In the genomic region with DNA sequence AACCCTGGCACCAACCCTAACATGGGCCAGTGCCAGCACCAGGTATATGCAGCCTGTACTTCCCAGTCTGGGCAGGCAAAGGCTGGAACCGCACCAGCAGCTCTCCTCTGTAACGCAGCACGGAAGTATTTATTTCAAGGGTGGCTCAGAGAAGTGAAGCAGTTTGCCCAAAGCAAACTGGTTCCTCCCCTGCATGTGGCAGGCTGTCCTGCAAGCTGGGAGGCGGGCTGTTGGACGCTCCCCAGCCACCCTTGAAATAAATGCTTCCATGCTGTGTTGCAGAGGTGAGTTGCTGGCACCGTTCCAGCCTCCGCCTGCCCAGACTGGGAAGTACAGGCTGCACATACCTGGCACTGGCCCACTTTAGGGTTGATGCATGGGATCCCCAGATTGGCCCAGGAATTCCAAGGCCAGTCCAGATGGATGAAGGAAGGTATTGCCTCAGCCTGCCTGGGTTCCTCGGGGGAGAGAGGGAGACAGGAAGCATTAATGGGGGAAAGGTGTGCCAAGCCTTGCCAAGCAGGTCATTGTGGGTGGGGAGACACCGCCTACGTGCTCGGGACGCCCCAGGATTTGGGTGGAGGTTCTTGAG, we compare ENCODE assay signal across 11 cellular contexts. TPM values are rescaled to one million over a fixed set of nuclear protein-coding genes. Genes with fewer than 3 reads are reported as not detected.
DNase-seq lines count a peak whose midpoint lies in the region; ATAC-seq, FAIRE-seq and TF ChIP-seq lines count a peak whose summit lies in the region.
"Had no signal": no experiment of that assay in that cellular context is flagged by ENCODE, and none has a peak within 500 bp of the region (broad histone marks: within the 10 kb centered on the region; RNA-seq: fewer than 3 reads in every experiment).

No MANE protein-coding gene starts in this region.

- H4K20me1 ChIP-seq in HCT116 (ENCODE audit: insufficient read depth) (no peaks in the 10 kb centered on the region), endothelial cell of umbilical vein (replicated peaks; ENCODE audit: control insufficient read depth, extremely low read depth, insufficient read depth, low read length) (no peaks in the 10 kb centered on the region)

- peak overlapping the region in 1 of 2 experiments; percentile 17; a peak in 1 of 4 replicates for H3K4me3 ChIP-seq in HCT116 (replicated peaks in 1 of 2; ENCODE audit: low read depth in 1 of 2, low read length in 2 of 2)
- no peak overlapping the region for H3K4me3 ChIP-seq in endothelial cell of umbilical vein (replicated peaks in 1 of 3; ENCODE audit: insufficient read depth in 1 of 3, low read depth in 1 of 3, low read length in 3 of 3)
- no peak overlapping the region for H3K4me3 ChIP-seq in prostate gland
- no peak overlapping the region for H3K4me3 ChIP-seq in tibial artery

- H3K9me3 ChIP-seq in HCT116 (ENCODE audit: control insufficient read depth in 1 of 2, insufficient read depth in 1 of 2, low read depth in 1 of 2, low read length in 2 of 2) (no peaks in the 10 kb centered on the region), endothelial cell of umbilical vein (replicated peaks; ENCODE audit: control insufficient read depth, insufficient read depth, low read length) (no peaks in the 10 kb centered on the region), prostate gland (no peaks in the 10 kb centered on the region), tibial artery (no peaks in the 10 kb centered on the region)

- no peaks in the 10 kb centered on the region for H3K27me3 ChIP-seq in HCT116 (ENCODE audit: insufficient read depth, low read length)
- no peaks in the 10 kb centered on the region for H3K27me3 ChIP-seq in endothelial cell of umbilical vein (ENCODE audit: control insufficient read depth in 2 of 2, insufficient read depth in 2 of 2, low read length in 2 of 2)
- no peaks in the 10 kb centered on the region for H3K27me3 ChIP-seq in prostate gland (replicated peaks; ENCODE audit: insufficient read depth)
- no peaks in the 10 kb centered on the region for H3K27me3 ChIP-seq in tibial artery

- no peak for DNase-seq in HCT116 (ENCODE audit: low read depth, low spot score)
- peak; percentile 84 for DNase-seq in NCI-H345 (lab: John Stamatoyannopoulos, UW)
- no peak for DNase-seq in endothelial cell of umbilical vein (ENCODE audit: low read depth, low spot score)
- peak; percentile 88 for DNase-seq in prostate gland (ENCODE audit: low spot score)
- no peak for DNase-seq in tibial artery
- DNase-seq in progenitor cell of endocrine pancreas (ENCODE audit: low spot score, unreplicated experiment): no peak
- DNase-seq: activated B cell treated with CpG ODN at 0.5 μM for 24 hours; stimulated activated CD4-positive, alpha-beta T cell treated with anti-CD3 and anti-CD28 coated beads, Interleukin-2, amount 100 ng/mL, for 48 hours had no signal

- ATAC-seq in HCT116 (peak; percentile 66), HG03139 (IDR thresholded peaks at IDR 0.05; ENCODE audit: unreplicated experiment) (no peak), GM18873 (IDR thresholded peaks at IDR 0.05; ENCODE audit: low FRiP score, unreplicated experiment) (no peak)

- dilution Hi-C loops in endothelial cell of umbilical vein (cut with MboI; ENCODE audit: extremely low pct_ligation_motif_present, low sequenced_read_pairs): no loop called here

- H3K9me2 ChIP-seq in HCT116 (ENCODE audit: insufficient read depth): no peaks in the 10 kb centered on the region

- WGBS in prostate gland: 39% methylated on average over 12 of the region's 12 CpGs

- TF ChIP-seq CTCF in HCT116 (IDR thresholded peaks at IDR 0.05 in 2 of 3, conservative IDR thresholded peaks at IDR 0.05 in 1 of 3; ENCODE audit: borderline replicate concordance in 1 of 3, insufficient read depth in 1 of 3, low read depth in 2 of 3, low read length in 2 of 3) (no peak), endothelial cell of umbilical vein (IDR thresholded peaks at IDR 0.05; ENCODE audit: extremely low read depth in 1 of 2, insufficient read depth in 1 of 2, low read depth in 1 of 2, low read length in 2 of 2) (no peak), prostate gland (IDR thresholded peaks at IDR 0.05) (peak in 1 of 4 experiments; percentile 3), tibial artery (IDR thresholded peaks at IDR 0.05) (no peak), progenitor cell of endocrine pancreas (IDR thresholded peaks at IDR 0.05; ENCODE audit: unreplicated experiment) (no peak)

- H3K27ac Mint-ChIP-seq in progenitor cell of endocrine pancreas: no peak overlapping the region
- H3K27ac Mint-ChIP-seq: activated B cell treated with CpG ODN at 0.5 μM for 24 hours, brain had no signal

- no peak for TF ChIP-seq RAD21 in HCT116 (IDR thresholded peaks at IDR 0.05; ENCODE audit: low read depth)

- H3K9me3 Mint-ChIP-seq in progenitor cell of endocrine pancreas (ENCODE audit: low read depth): no peaks in the 10 kb centered on the region
- H3K9me3 Mint-ChIP-seq: activated B cell treated with CpG ODN at 0.5 μM for 24 hours, brain had no signal

- H3K4me2 ChIP-seq in HCT116 (ENCODE audit: low read length) (peak overlapping the region; percentile 68), endothelial cell of umbilical vein (ENCODE audit: insufficient read depth, low read length) (peak overlapping the region; percentile 40)

- no peaks in the 10 kb centered on the region for H3K36me3 ChIP-seq in HCT116 (ENCODE audit: control insufficient read depth in 1 of 2, insufficient read depth in 2 of 2, low read length in 2 of 2)
- no peaks in the 10 kb centered on the region for H3K36me3 ChIP-seq in endothelial cell of umbilical vein (ENCODE audit: control insufficient read depth in 2 of 2, extremely low read depth in 1 of 2, insufficient read depth in 2 of 2, low read length in 2 of 2)
- no peaks in the 10 kb centered on the region for H3K36me3 ChIP-seq in prostate gland
- no peaks in the 10 kb centered on the region for H3K36me3 ChIP-seq in tibial artery

- H3K4me1 Mint-ChIP-seq in progenitor cell of endocrine pancreas (ENCODE audit: low read depth): no peaks in the 10 kb centered on the region

- intact Hi-C loops in HCT116 (cut with micrococcal nuclease): no loop called here
- intact Hi-C loops in endothelial cell of umbilical vein (cut with micrococcal nuclease): no loop called here
- intact Hi-C loops in prostate gland (cut with DNase I): no loop called here
- intact Hi-C loops in tibial artery (cut with DNase I; ENCODE audit: low total_unique reads): no loop called here

- H3K4me3 Mint-ChIP-seq in progenitor cell of endocrine pancreas (ENCODE audit: low read depth): no peak overlapping the region
- H3K4me3 Mint-ChIP-seq: activated B cell treated with CpG ODN at 0.5 μM for 24 hours, brain had no signal

- no peak for TF ChIP-seq POLR2A in HCT116 (IDR thresholded peaks at IDR 0.05; ENCODE audit: borderline replicate concordance, extremely low read depth, insufficient read depth, insufficient read length)
- no peak for TF ChIP-seq POLR2A in endothelial cell of umbilical vein (IDR thresholded peaks at IDR 0.05; ENCODE audit: low read depth, low read length)
- TF ChIP-seq POLR2A in prostate gland (IDR thresholded peaks at IDR 0.05): no peak

- H3K79me2 ChIP-seq in HCT116 (ENCODE audit: insufficient read depth, low read length): peaks cover 14% of the 10 kb centered on the region; the same call in 1 of the 2 replicates
- no peaks in the 10 kb centered on the region for H3K79me2 ChIP-seq in endothelial cell of umbilical vein (ENCODE audit: control insufficient read depth, insufficient read depth, low read length)

- no peak overlapping the region for H2AFZ ChIP-seq in HCT116 (ENCODE audit: low read depth, low read length, poor library complexity, severe bottlenecking)
- no peak overlapping the region for H2AFZ ChIP-seq in endothelial cell of umbilical vein (ENCODE audit: low read depth, low read length)

- no peaks in the 10 kb centered on the region for H3K9me1 ChIP-seq in endothelial cell of umbilical vein (replicated peaks; ENCODE audit: control insufficient read depth, extremely low read depth, insufficient read depth, low read length)

- no peaks in the 10 kb centered on the region for H3K27me3 Mint-ChIP-seq in progenitor cell of endocrine pancreas
- H3K27me3 Mint-ChIP-seq: activated B cell treated with CpG ODN at 0.5 μM for 24 hours had no signal

- POLR2A ChIA-PET in HCT116 (lab: Charles Lee) (interaction anchor here (0.8 kb wide), 1 partner anchor 24 kb away, joined by 4 read pairs; no protein-coding TSS in a partner anchor), endothelial cell of umbilical vein (lab: Charles Lee) (no interaction called here)

- RAD21 ChIA-PET in HCT116 (lab: Charles Lee; ENCODE audit: low non-redundant PET in 1 of 2, low total read pairs in 2 of 2, uncharacterized antibody in 2 of 2, unreplicated experiment in 2 of 2): no interaction called here

- H3K9ac ChIP-seq in HCT116 (ENCODE audit: low read length) (peak overlapping the region; percentile 42), endothelial cell of umbilical vein (replicated peaks; ENCODE audit: extremely low read depth, insufficient read depth, low read length) (peak overlapping the region; percentile 66)

- no peaks in the 10 kb centered on the region for H3K36me3 Mint-ChIP-seq in progenitor cell of endocrine pancreas (ENCODE audit: insufficient read depth)
- H3K36me3 Mint-ChIP-seq: brain had no signal

- FAIRE-seq in endothelial cell of umbilical vein (lab: Jason Lieb, UNC): peak; percentile 24

- peaks cover 41 to 87% of the 10 kb centered on the region in 2 experiments for H3K4me1 ChIP-seq in HCT116 (ENCODE audit: control insufficient read depth in 1 of 2, insufficient read depth in 2 of 2, low read length in 2 of 2)
- H3K4me1 ChIP-seq in endothelial cell of umbilical vein (ENCODE audit: control insufficient read depth, extremely low read depth, insufficient read depth, low read length): peaks cover 38% of the 10 kb centered on the region
- peaks cover 17% of the 10 kb centered on the region for H3K4me1 ChIP-seq in prostate gland (replicated peaks)
- H3K4me1 ChIP-seq in tibial artery: peaks cover 0 to 7% (median 0%) of the 10 kb centered on the region in 4 donors

- BruUV-seq in HCT116 (replicated peaks; lab: Mats Ljungman, UMichigan) (no TSS peak), endothelial cell of umbilical vein (replicated peaks; lab: Mats Ljungman, UMichigan) (no TSS peak)

- CTCF ChIA-PET in HCT116 (lab: Charles Lee): interaction anchor here (1.1 to 1.4 kb wide), 3 partner anchors 8 to 51 kb away, joined by 4 to 7 read pairs (median 4); partner anchors contain the start of gene PPARD
- CTCF ChIA-PET in endothelial cell of umbilical vein (lab: Charles Lee): interaction anchor here (0.8 to 4.5 kb wide), 5 partner anchors 23 to 57 kb away, joined by 3 to 21 read pairs (median 5); partner anchors contain the start of gene PPARD

- H3K27ac ChIP-seq in HCT116 (ENCODE audit: low read depth, low read length) (peak overlapping the region; percentile 42), endothelial cell of umbilical vein (ENCODE audit: insufficient read depth, low read depth, low read length) (peak overlapping the region; percentile 93), prostate gland (peak overlapping the region; percentile 64), tibial artery (no peak overlapping the region)

RNA-seq across cellular contexts. Expression of gene PPARD, which starts 49.8 kb away (rescaled TPM):
- total RNA-seq in HCT116 (2021; ENCODE audit: unreplicated experiment) (38.4 TPM), endothelial cell of umbilical vein (23.4 and 29.2 TPM in 2 replicates), prostate gland (10 to 100 TPM; 21.2 to 24.1 TPM), progenitor cell of endocrine pancreas (13.9 and 14.0 TPM in 2 replicates)
- 49.8 and 55.1 TPM in 2 replicates for polyA plus RNA-seq in HCT116 (2012)
- 29.2 and 32.5 TPM in 2 replicates for polyA plus RNA-seq in endothelial cell of umbilical vein
- 18.4 and 22.5 TPM in 2 replicates for polyA plus RNA-seq in endothelial cell of umbilical vein (2011; cell fraction: cytosol; rRNA removed)
- 23.4 and 24.6 TPM in 2 replicates for polyA plus RNA-seq in endothelial cell of umbilical vein (2011; cell fraction: nucleus; rRNA removed)
- 17.6 and 21.9 TPM in 2 replicates for polyA plus RNA-seq in endothelial cell of umbilical vein (2012)
- 21.0 and 22.8 TPM in 2 replicates for polyA minus RNA-seq in endothelial cell of umbilical vein
- polyA minus RNA-seq in endothelial cell of umbilical vein (2011; cell fraction: cytosol; rRNA and poly(A)+ RNA removed): 4.2 TPM
- polyA minus RNA-seq in endothelial cell of umbilical vein (2011; cell fraction: nucleus; rRNA and poly(A)+ RNA removed): 9.3 and 9.5 TPM in 2 replicates

RNA-seq across cellular contexts. Expression of gene FANCE, which starts 59.9 kb away (rescaled TPM):
- 16.1 TPM for total RNA-seq in HCT116 (2021; ENCODE audit: unreplicated experiment)
- polyA plus RNA-seq in HCT116 (2012): 7.3 and 9.1 TPM in 2 replicates
- total RNA-seq in endothelial cell of umbilical vein: 11.0 and 12.7 TPM in 2 replicates
- 9.1 and 9.5 TPM in 2 replicates for polyA plus RNA-seq in endothelial cell of umbilical vein
- 10.2 and 11.4 TPM in 2 replicates for polyA plus RNA-seq in endothelial cell of umbilical vein (2011; cell fraction: cytosol; rRNA removed)
- 7.8 and 8.5 TPM in 2 replicates for polyA plus RNA-seq in endothelial cell of umbilical vein (2011; cell fraction: nucleus; rRNA removed)
- polyA plus RNA-seq in endothelial cell of umbilical vein (2012): 4.8 and 5.8 TPM in 2 replicates
- 7.3 and 9.4 TPM in 2 replicates for polyA minus RNA-seq in endothelial cell of umbilical vein
- 13.1 TPM for polyA minus RNA-seq in endothelial cell of umbilical vein (2011; cell fraction: cytosol; rRNA and poly(A)+ RNA removed)
- 2.0 and 2.8 TPM in 2 replicates for polyA minus RNA-seq in endothelial cell of umbilical vein (2011; cell fraction: nucleus; rRNA and poly(A)+ RNA removed)
- total RNA-seq in prostate gland: 10 to 100 TPM in 1 of 2 donors, 1 to 10 TPM in 1; 7.5 to 14.0 TPM
- 9.3 and 10.6 TPM in 2 replicates for total RNA-seq in progenitor cell of endocrine pancreas

Comparison
In these comparisons a context has a peak if more than half of its experiments do, and no peak if none do; other contexts are left out.
1. DNase-seq: peak in NCI-H345 (single experiment) and prostate gland (single experiment); none in HCT116 (single experiment), endothelial cell of umbilical vein (single experiment), tibial artery (0 of 2) and progenitor cell of endocrine pancreas (single experiment).
2. H3K27ac ChIP-seq: peak in HCT116 (single experiment), endothelial cell of umbilical vein (single experiment) and prostate gland (2 of 2); none in tibial artery (0 of 2).